ENCODE assay signal across 8 cellular contexts in the genomic region with DNA sequence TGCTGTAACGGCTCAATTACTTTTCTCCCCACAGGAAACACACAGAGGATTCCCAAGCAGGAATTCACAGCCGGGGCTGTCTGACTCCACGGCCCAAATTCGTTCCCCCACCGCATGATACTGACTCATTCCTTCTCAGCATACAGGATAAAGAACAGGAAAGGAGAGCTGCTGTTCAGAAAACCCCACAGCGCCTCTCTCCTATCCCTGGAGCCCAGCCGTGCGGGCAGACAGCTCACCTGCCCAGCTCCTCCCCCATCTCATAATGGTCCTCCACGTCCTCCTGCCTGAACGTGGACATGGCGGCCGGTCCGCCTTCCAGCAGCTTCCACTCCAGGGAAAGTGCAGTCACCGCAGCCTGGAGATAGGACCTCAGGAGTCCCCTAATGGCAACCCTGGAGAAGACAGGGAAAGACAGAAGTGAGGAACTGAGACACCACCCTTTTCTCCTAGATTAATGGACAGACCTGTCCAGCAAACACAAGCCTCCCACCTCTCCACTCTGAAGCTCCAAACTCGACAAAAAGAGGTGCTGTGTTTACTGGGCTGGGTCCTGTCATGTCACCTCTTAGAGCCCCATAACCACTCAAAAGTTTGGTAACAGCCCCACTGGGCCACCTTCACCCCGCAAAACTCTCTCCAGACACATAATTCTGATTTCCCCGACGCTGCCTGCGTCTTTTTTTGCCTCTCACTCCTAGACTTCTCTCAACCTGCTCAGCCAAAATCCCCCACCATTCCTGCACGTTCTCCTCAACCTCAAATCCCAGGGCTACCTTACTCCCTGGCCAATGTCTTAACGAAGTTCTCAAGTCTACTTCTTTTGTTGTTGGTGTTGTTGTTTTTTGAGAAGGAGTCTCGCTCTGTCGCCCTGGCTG. TPM values are rescaled to one million over a fixed set of nuclear protein-coding genes. Genes with fewer than 3 reads are reported as not detected.
DNase-seq lines count a peak whose midpoint lies in the region; ATAC-seq and TF ChIP-seq lines count a peak whose summit lies in the region.

No MANE protein-coding gene starts in this region.

- H3K36me3 ChIP-seq in iPS DF 6.9 (ENCODE audit: control insufficient read depth, insufficient read depth, low read length) (peaks cover 6% of the 10 kb centered on the region), smooth muscle cell (ENCODE audit: low read depth) (no peaks in the 10 kb centered on the region)

- H3K4me1 ChIP-seq in iPS DF 6.9 (ENCODE audit: control insufficient read depth, insufficient read depth, low read length) (peaks cover 3% of the 10 kb centered on the region), smooth muscle cell (ENCODE audit: low read depth) (peaks cover 15% of the 10 kb centered on the region)

- H2AFZ ChIP-seq in smooth muscle cell (ENCODE audit: low read depth) = no peak overlapping the region

- peaks cover 48% of the 10 kb centered on the region for H3K79me2 ChIP-seq in smooth muscle cell (ENCODE audit: low read depth)

- H3K27me3 ChIP-seq in iPS DF 6.9 (ENCODE audit: control insufficient read depth, insufficient read depth, low read length) = no peaks in the 10 kb centered on the region
- H3K27me3 ChIP-seq in smooth muscle cell (ENCODE audit: low read depth) = no peaks in the 10 kb centered on the region

- H3K4me3 Mint-ChIP-seq in activated naive CD8-positive, alpha-beta T cell treated with anti-CD3 and anti-CD28 coated beads, Interleukin-2, amount 50 U/mL, for 24 hours = peak overlapping the region; percentile 89

- H3K27me3 Mint-ChIP-seq in activated naive CD8-positive, alpha-beta T cell treated with anti-CD3 and anti-CD28 coated beads, Interleukin-2, amount 50 U/mL, for 24 hours = no peaks in the 10 kb centered on the region

- peak overlapping the region; percentile 99 for H3K9ac ChIP-seq in smooth muscle cell (ENCODE audit: low read depth)

- H3K4me2 ChIP-seq in smooth muscle cell = peak overlapping the region; percentile 96

- peak overlapping the region; percentile 80 for H3K27ac Mint-ChIP-seq in activated naive CD8-positive, alpha-beta T cell treated with anti-CD3 and anti-CD28 coated beads, Interleukin-2, amount 50 U/mL, for 24 hours

- H3K9me3 Mint-ChIP-seq in activated naive CD8-positive, alpha-beta T cell treated with anti-CD3 and anti-CD28 coated beads, Interleukin-2, amount 50 U/mL, for 24 hours = no peaks in the 10 kb centered on the region

- DNase-seq in AG08395 (ENCODE audit: low spot score) (peak; percentile 65), HPDE6-E6E7 (ENCODE audit: extremely low spot score) (peak; percentile 81), iPS DF 6.9 (ENCODE audit: low read depth, low spot score) (no peak), smooth muscle cell (lab: John Stamatoyannopoulos, UW; ENCODE audit: unreplicated experiment) (peak; percentile 24), iPS-NIHi11 (ENCODE audit: low spot score) (no peak)
- DNase-seq in activated naive CD8-positive, alpha-beta T cell treated with anti-CD3 and anti-CD28 coated beads, Interleukin-2, amount 50 U/mL, for 24 hours = no peak

- H4K20me1 ChIP-seq in smooth muscle cell (ENCODE audit: low read depth) = peaks cover 71% of the 10 kb centered on the region

- H3F3A ChIP-seq in smooth muscle cell (ENCODE audit: low read depth) = peaks cover 31% of the 10 kb centered on the region

- peak overlapping the region; percentile 83; the same call in 1 of the 2 replicates for H3K4me3 ChIP-seq in iPS DF 6.9 (ENCODE audit: low read length)
- H3K4me3 ChIP-seq in smooth muscle cell = peak overlapping the region; percentile 99

- peak; percentile 14 for TF ChIP-seq CTCF in smooth muscle cell (IDR thresholded peaks at IDR 0.05; ENCODE audit: borderline replicate concordance, insufficient read depth, poor library complexity, severe bottlenecking)

- H3K4me1 Mint-ChIP-seq in activated naive CD8-positive, alpha-beta T cell treated with anti-CD3 and anti-CD28 coated beads, Interleukin-2, amount 50 U/mL, for 24 hours = peaks cover 26% of the 10 kb centered on the region

- WGBS in iPS DF 6.9 (ENCODE audit: insufficient coverage, insufficient read length) = no CpG with 5 or more reads among the region's 23 CpGs
- 2% methylated on average over 23 of the region's 23 CpGs for WGBS in smooth muscle cell (ENCODE audit: low lambda C conversion rate)

- no peak overlapping the region for H3K27ac ChIP-seq in iPS DF 6.9 (ENCODE audit: low read length)
- peak overlapping the region; percentile 99 for H3K27ac ChIP-seq in smooth muscle cell (ENCODE audit: low read depth)

- ATAC-seq in activated naive CD8-positive, alpha-beta T cell treated with anti-CD3 and anti-CD28 coated beads, Interleukin-2, amount 50 U/mL, for 24 hours = no peak
- ATAC-seq in GM18873 (IDR thresholded peaks at IDR 0.05; ENCODE audit: low FRiP score, unreplicated experiment) = no peak
- ATAC-seq in GM19035 (IDR thresholded peaks at IDR 0.05; ENCODE audit: unreplicated experiment) = no peak

- H3K36me3 Mint-ChIP-seq in activated naive CD8-positive, alpha-beta T cell treated with anti-CD3 and anti-CD28 coated beads, Interleukin-2, amount 50 U/mL, for 24 hours (ENCODE audit: low read depth) = peaks cover 19% of the 10 kb centered on the region

- H3K9me3 ChIP-seq in iPS DF 6.9 (ENCODE audit: control insufficient read depth, insufficient read depth, low read length) (no peaks in the 10 kb centered on the region), smooth muscle cell (replicated peaks; ENCODE audit: low read depth) (no peaks in the 10 kb centered on the region)

RNA-seq across cellular contexts. Expression of gene DAPK3, which starts 1.2 kb away (rescaled TPM):
- total RNA-seq in smooth muscle cell = 76.4 and 82.9 TPM in 2 replicates
- polyA plus RNA-seq in smooth muscle cell = 113 and 120 TPM in 2 replicates

RNA-seq across cellular contexts. Expression of gene EEF2, which starts 15.6 kb away (rescaled TPM):
- 870 and 903 TPM in 2 replicates for total RNA-seq in smooth muscle cell
- polyA plus RNA-seq in smooth muscle cell = 365 and 474 TPM in 2 replicates

RNA-seq across cellular contexts. Expression of gene NMRK2, which starts 36.8 kb away (rescaled TPM):
- not detected in 2 replicates for total RNA-seq in smooth muscle cell
- polyA plus RNA-seq in smooth muscle cell = not detected in 2 replicates

RNA-seq across cellular contexts. Expression of gene PIAS4, which starts 37.9 kb away (rescaled TPM):
- total RNA-seq in smooth muscle cell = 15.6 and 17.3 TPM in 2 replicates
- 8.1 and 14.0 TPM in 2 replicates for polyA plus RNA-seq in smooth muscle cell

Comparison
In these comparisons a context has a peak if more than half of its experiments do, and no peak if none do; other contexts are left out.
1. DNase-seq: peak in AG08395 (single experiment), HPDE6-E6E7 (single experiment) and smooth muscle cell (single experiment); none in activated naive CD8-positive, alpha-beta T cell treated with anti-CD3 and anti-CD28 coated beads, Interleukin-2, amount 50 U/mL, for 24 hours (single experiment), iPS DF 6.9 (single experiment) and iPS-NIHi11 (single experiment).